12 cellular contexts compared by ENCODE assay signal in the genomic region with DNA sequence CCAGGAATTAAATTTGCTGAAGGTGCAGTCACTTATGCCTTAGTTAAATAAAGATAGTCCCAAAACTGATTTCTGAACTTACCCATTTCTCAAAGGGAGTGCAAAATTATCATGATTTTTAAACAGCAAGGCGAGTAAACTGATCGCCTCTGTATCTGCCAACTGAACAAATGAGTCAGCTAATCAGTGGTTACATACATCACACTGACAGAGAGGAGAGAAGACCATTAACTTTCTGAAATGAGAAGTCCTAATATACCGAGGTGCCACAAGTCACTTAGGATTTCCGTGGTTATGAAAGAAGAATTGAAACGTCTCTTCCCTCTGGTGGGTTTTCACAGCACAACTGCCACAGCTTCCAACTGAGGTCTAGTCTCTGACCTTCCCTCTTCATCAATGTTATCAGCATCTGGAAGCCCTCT.
DNase-seq lines count a peak whose midpoint lies in the region; ATAC-seq and TF ChIP-seq lines count a peak whose summit lies in the region.
"Had no signal": no experiment of that assay in that cellular context is flagged by ENCODE, and none has a peak within 500 bp of the region (broad histone marks: within the 10 kb centered on the region; RNA-seq: fewer than 3 reads in every experiment).

No MANE protein-coding gene starts in this region.

- WGBS in testis, 2 donors: 76 to 79% methylated on average over 5 of the region's 5 CpGs

- TF ChIP-seq CTCF in testis (IDR thresholded peaks at IDR 0.05): no peak

- no peaks in the 10 kb centered on the region for H3K36me3 ChIP-seq in testis (ENCODE audit: low read depth, missing control alignments)
- H3K36me3 ChIP-seq: upper lobe of left lung had no signal

- H3K9me3 ChIP-seq in testis: no peaks in the 10 kb centered on the region
- H3K9me3 ChIP-seq: upper lobe of left lung had no signal

- no peaks in the 10 kb centered on the region for H3K4me1 ChIP-seq in testis

- intact Hi-C loops in testis (cut with DNase I; ENCODE audit: low total_unique reads): no loop called here

- no peak overlapping the region for H3K27ac ChIP-seq in testis
- H3K27ac ChIP-seq: upper lobe of left lung had no signal

- peak; percentile 91 for DNase-seq in SIG-M5 (lab: John Stamatoyannopoulos, UW)
- DNase-seq in iris pigment epithelial cell (ENCODE audit: low read depth): peak; percentile 17
- no peak for DNase-seq in testis
- no peak for DNase-seq in SW480 (ENCODE audit: low spot score)
- no peak for DNase-seq in NCI-H1092 (lab: John Stamatoyannopoulos, UW)
- DNase-seq: activated CD4-positive, alpha-beta T cell treated with anti-CD3 and anti-CD28 coated beads for 4 hours; NCI-H446 treated with DMSO at 0.1 percent for 48 hours; Right ventricle myocardium superior; upper lobe of left lung had no signal

- TF ChIP-seq POLR2A in GM18505 (IDR thresholded peaks at IDR 0.05; ENCODE audit: borderline replicate concordance, extremely low read depth, insufficient read depth, insufficient read length) (no peak), testis (IDR thresholded peaks at IDR 0.05) (no peak)

- ATAC-seq in GM18505 (IDR thresholded peaks at IDR 0.05; ENCODE audit: unreplicated experiment): peak; percentile 65
- peak; percentile 50 for ATAC-seq in HG03159 (IDR thresholded peaks at IDR 0.05; ENCODE audit: unreplicated experiment)
- no peak for ATAC-seq in HG02571 (IDR thresholded peaks at IDR 0.05; ENCODE audit: unreplicated experiment)

- H3K27me3 ChIP-seq in testis: no peaks in the 10 kb centered on the region
- H3K27me3 ChIP-seq: upper lobe of left lung had no signal

- no peak overlapping the region for H3K4me3 ChIP-seq in testis
- H3K4me3 ChIP-seq: upper lobe of left lung had no signal

Comparison
In these comparisons a context has a peak if more than half of its experiments do, and no peak if none do; other contexts are left out.
1. DNase-seq: peak in SIG-M5 (single experiment) and iris pigment epithelial cell (single experiment); none in testis (single experiment), SW480 (single experiment) and NCI-H1092 (single experiment).